ENCODE assay signal across 8 cellular contexts in the genomic region with DNA sequence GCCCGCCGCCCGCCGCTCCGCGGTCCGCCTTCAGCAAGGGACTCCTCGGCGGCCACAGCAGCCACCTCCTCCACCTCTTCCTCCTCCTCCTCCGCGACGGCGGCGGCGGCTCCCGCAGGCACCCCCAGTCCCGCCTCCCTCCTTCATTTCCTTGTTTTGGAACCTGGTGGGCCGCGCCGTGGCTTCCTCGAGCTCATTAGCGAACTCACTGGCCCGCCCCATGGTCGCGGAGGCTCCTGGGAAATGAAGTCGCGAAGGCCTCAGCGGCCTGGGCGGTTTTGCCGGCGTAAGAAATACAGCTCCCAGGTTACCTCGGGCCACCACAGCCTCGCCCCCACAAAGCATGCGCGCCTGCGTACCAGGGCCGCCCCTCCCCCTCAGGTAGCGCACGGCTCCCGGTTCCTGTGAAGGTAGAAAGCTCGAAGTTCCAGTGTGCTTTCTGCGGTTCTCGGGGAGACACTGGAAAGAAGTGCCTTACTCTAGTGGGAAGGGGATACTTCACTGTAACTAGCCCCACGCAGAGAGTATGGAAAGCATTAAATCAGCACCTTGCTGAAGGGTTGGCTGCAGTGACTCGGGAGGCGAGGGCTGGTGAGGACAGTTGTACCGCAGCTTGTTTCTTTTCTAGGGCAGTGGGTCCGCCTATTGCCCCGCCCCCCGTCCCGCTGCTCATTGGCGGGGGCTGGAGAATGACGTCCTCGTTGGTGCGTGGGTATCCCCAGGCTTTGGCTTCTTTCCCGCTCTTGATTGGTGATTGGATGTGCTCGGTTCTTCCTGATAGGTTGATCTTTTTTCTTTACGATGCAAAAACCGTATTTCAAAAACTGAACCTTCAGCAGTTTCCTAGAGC. TPM values are rescaled to one million over a fixed set of nuclear protein-coding genes. Genes with fewer than 3 reads are reported as not detected.
A peak's percentile ranks its signal among the peaks of the same experiment; 100 is the strongest.
DNase-seq lines count a peak whose midpoint lies in the region; ATAC-seq and TF ChIP-seq lines count a peak whose summit lies in the region.

A gene (minus strand): TSS at position 210 of the 850 bp plus-strand sequence. CDS start 333 bp downstream, outside the sequence.

- POLR2A ChIA-PET in PC-9 (lab: Charles Lee; ENCODE audit: unreplicated experiment) = interaction anchor here (0.6 to 2.1 kb wide), 9 partner anchors 21 to 413 kb away, joined by 4 to 60 read pairs (median 10); a partner anchor contains a TSS

- H3K4me2 ChIP-seq in PC-9 = peak within 1 kb of the TSS; percentile 93

- H3K4me3 Mint-ChIP-seq in activated T-cell treated with anti-CD3 and anti-CD28 coated beads, Interleukin-2, amount 50 U/mL, for 24 hours = peak within 1 kb of the TSS; percentile 99

- intact Hi-C loops in PC-9 (cut with micrococcal nuclease; ENCODE audit: unreplicated experiment) = loop anchor here (1.0 to 10.0 kb wide), 4 partner anchors 59 to 271 kb away; a partner anchor contains a TSS

- H3K9ac ChIP-seq in mucosa of rectum (ENCODE audit: low read depth in 1 of 2, low read length in 2 of 2) = peak within 1 kb of the TSS; percentile 90 to 98

- peak within 1 kb of the TSS; percentile 93 for H2AFZ ChIP-seq in PC-9

- peak within 1 kb of the TSS; percentile 89 for H3K4me3 ChIP-seq in Jurkat, Clone E6-1 (ENCODE audit: low read length)
- H3K4me3 ChIP-seq in PC-9 (peak within 1 kb of the TSS; percentile 58), mucosa of rectum (ENCODE audit: low read length in 2 of 2) (peak within 1 kb of the TSS; percentile 96 to 99)

- H3K27me3 Mint-ChIP-seq in activated T-cell treated with anti-CD3 and anti-CD28 coated beads, Interleukin-2, amount 50 U/mL, for 24 hours = no peaks in the 10 kb centered on the region

- H3K36me3 Mint-ChIP-seq in activated T-cell treated with anti-CD3 and anti-CD28 coated beads, Interleukin-2, amount 50 U/mL, for 24 hours (ENCODE audit: low read depth) = peaks cover 9% of the 10 kb centered on the region

- DNase-seq in DMS153 (lab: John Stamatoyannopoulos, UW) = peak; percentile 98
- peak; percentile 98 for DNase-seq in Jurkat, Clone E6-1 (ENCODE audit: low read depth, low spot score)
- DNase-seq in PC-9 = peak; percentile 98
- DNase-seq in activated T-cell treated with anti-CD3 and anti-CD28 coated beads, Interleukin-2, amount 50 U/mL, for 24 hours = peak; percentile 98
- peak; percentile 99 for DNase-seq in erythroblast (lab: John Stamatoyannopoulos, UW)
- DNase-seq in stimulated activated CD8-positive, alpha-beta memory T cell treated with anti-CD3 and anti-CD28 coated beads, Interleukin-4, amount 100 ng/mL, for 48 hours = peak; percentile 98

- H3K9me3 Mint-ChIP-seq in activated T-cell treated with anti-CD3 and anti-CD28 coated beads, Interleukin-2, amount 50 U/mL, for 24 hours = no peaks in the 10 kb centered on the region

- peak within 1 kb of the TSS; percentile 99 for H3K27ac Mint-ChIP-seq in activated T-cell treated with anti-CD3 and anti-CD28 coated beads, Interleukin-2, amount 50 U/mL, for 24 hours

- TF ChIP-seq CTCF in PC-9 (conservative IDR thresholded peaks at IDR 0.05) = no peak

- peaks cover 42% of the 10 kb centered on the region for H3K79me2 ChIP-seq in PC-9 (ENCODE audit: low read depth)

- peak; percentile 71 for ATAC-seq in GM21619 (IDR thresholded peaks at IDR 0.05; ENCODE audit: unreplicated experiment)

- H3K27me3 ChIP-seq in PC-9 (ENCODE audit: insufficient read depth, low read depth) = no peaks in the 10 kb centered on the region
- no peaks in the 10 kb centered on the region for H3K27me3 ChIP-seq in mucosa of rectum (ENCODE audit: control insufficient read depth in 2 of 2, insufficient read depth in 2 of 2, low read length in 2 of 2)

- TF ChIP-seq POLR2A in erythroblast (IDR thresholded peaks at IDR 0.05; ENCODE audit: low read length) = peak; percentile 99

- H3K4me1 ChIP-seq in PC-9 (replicated peaks; ENCODE audit: insufficient read depth) = peaks cover 30% of the 10 kb centered on the region
- peaks cover 8 to 11% of the 10 kb centered on the region in 2 donors for H3K4me1 ChIP-seq in mucosa of rectum (ENCODE audit: control insufficient read depth in 2 of 2, insufficient read depth in 2 of 2, low read length in 2 of 2)

- no peaks in the 10 kb centered on the region for H4K20me1 ChIP-seq in PC-9 (ENCODE audit: insufficient read depth)

- no peaks in the 10 kb centered on the region for H3K9me2 ChIP-seq in PC-9 (ENCODE audit: insufficient read depth)

- CTCF ChIA-PET in PC-9 (lab: Charles Lee) = interaction anchor here (0.6 to 1.0 kb wide), 3 partner anchors 16 to 443 kb away, joined by 3 to 12 read pairs (median 3); a partner anchor contains a TSS

- BruUV-seq in PC-9 (replicated peaks; lab: Mats Ljungman, UMichigan) = no TSS peak

- H3K36me3 ChIP-seq in PC-9 (ENCODE audit: low read depth) (no peaks in the 10 kb centered on the region), mucosa of rectum (ENCODE audit: control insufficient read depth in 2 of 2, insufficient read depth in 2 of 2, low read length in 2 of 2) (no peaks in the 10 kb centered on the region)

- peak within 1 kb of the TSS; percentile 80 for H3K27ac ChIP-seq in PC-9
- H3K27ac ChIP-seq in mucosa of rectum (ENCODE audit: low read depth in 2 of 2, low read length in 2 of 2) = peak within 1 kb of the TSS; percentile 97 to 98

- H3F3A ChIP-seq in PC-9 (ENCODE audit: insufficient read depth, low read depth) = peaks cover 11% of the 10 kb centered on the region

- H3K4me1 Mint-ChIP-seq in activated T-cell treated with anti-CD3 and anti-CD28 coated beads, Interleukin-2, amount 50 U/mL, for 24 hours (ENCODE audit: low read depth) = peaks cover 31% of the 10 kb centered on the region

- H3K9me3 ChIP-seq in PC-9 (ENCODE audit: insufficient read depth, low read depth) (no peaks in the 10 kb centered on the region), mucosa of rectum (ENCODE audit: control insufficient read depth in 2 of 2, low read length in 2 of 2) (no peaks in the 10 kb centered on the region)

RNA-seq across cellular contexts. Expression of the gene that starts here (rescaled TPM):
- 13.3 TPM for polyA plus RNA-seq in Jurkat, Clone E6-1 (2012; ENCODE audit: insufficient read depth, insufficient read length)
- 34.0 and 36.8 TPM in 2 replicates for total RNA-seq in PC-9 (2021)

Comparison
In these comparisons a context has a peak if more than half of its experiments do, and no peak if none do; other contexts are left out.
1. Peak in every context shown above with its lines: DNase-seq, ATAC-seq, H3K4me3 ChIP-seq and H3K27ac ChIP-seq.